12 cellular contexts compared by ENCODE assay signal in genomic region chr11:34613462-34614183, GRCh38. TPM values are rescaled to one million over a fixed set of nuclear protein-coding genes. Genes with fewer than 3 reads are reported as not detected.
DNase-seq lines count a peak whose midpoint lies in the region; ATAC-seq and TF ChIP-seq lines count a peak whose summit lies in the region.
"Had no signal": no experiment of that assay in that cellular context is flagged by ENCODE, and none has a peak within 500 bp of the region (broad histone marks: within the 10 kb centered on the region; RNA-seq: fewer than 3 reads in every experiment).

No MANE protein-coding gene starts in this region.

- no peaks in the 10 kb centered on the region for H3K27me3 ChIP-seq in ascending aorta
- no peaks in the 10 kb centered on the region for H3K27me3 ChIP-seq in mesendoderm (ENCODE audit: insufficient read depth, low read length, poor library complexity)

- H3K79me1 ChIP-seq in mesendoderm (ENCODE audit: low read length): no peaks in the 10 kb centered on the region

- H4K5ac ChIP-seq in mesendoderm (ENCODE audit: low read length): no peak overlapping the region

- no peak overlapping the region for H3K4ac ChIP-seq in mesendoderm (ENCODE audit: low read depth, low read length)

- H2BK120ac ChIP-seq in mesendoderm (ENCODE audit: low read depth, low read length): no peak overlapping the region

- no peaks in the 10 kb centered on the region for H3K9me3 ChIP-seq in ascending aorta

- H3K36me3 ChIP-seq in ascending aorta (no peaks in the 10 kb centered on the region), mesendoderm (ENCODE audit: control insufficient read depth, insufficient read depth, low read length) (no peaks in the 10 kb centered on the region)

- H3K56ac ChIP-seq in mesendoderm (ENCODE audit: low read length): no peak overlapping the region

- H3K27ac ChIP-seq in ascending aorta: no peak overlapping the region
- H3K27ac ChIP-seq in mesendoderm (ENCODE audit: low read depth, low read length): no peak overlapping the region
- H3K27ac ChIP-seq: KMS-11, SK-N-MC had no signal

- no peak overlapping the region for H2AK5ac ChIP-seq in mesendoderm (ENCODE audit: low read length)

- peak; percentile 91 for ATAC-seq in GM18517 (IDR thresholded peaks at IDR 0.05; ENCODE audit: unreplicated experiment)
- ATAC-seq in GM21367 (IDR thresholded peaks at IDR 0.05; ENCODE audit: unreplicated experiment): peak; percentile 81
- ATAC-seq in HG03354 (IDR thresholded peaks at IDR 0.05; ENCODE audit: poor library complexity, severe bottlenecking, unreplicated experiment): peak; percentile 84

- H3K18ac ChIP-seq in mesendoderm (ENCODE audit: low read length): no peak overlapping the region

- no CpG with 5 or more reads among the region's 2 CpGs for WGBS in mesendoderm (ENCODE audit: extremely low coverage, insufficient coverage, low lambda C conversion rate)
- 48 to 70% methylated on average over 2 of the region's 2 CpGs for WGBS in lower leg skin, 2 donors

- H3K4me3 ChIP-seq in ascending aorta: no peak overlapping the region
- H3K4me3 ChIP-seq in mesendoderm (ENCODE audit: low read length): no peak overlapping the region
- H3K4me3 ChIP-seq in lower leg skin (ENCODE audit: low read depth, poor library complexity, severe bottlenecking): no peak overlapping the region
- H3K4me3 ChIP-seq: SK-N-MC had no signal

- no peaks in the 10 kb centered on the region for H3K79me2 ChIP-seq in mesendoderm (ENCODE audit: control insufficient read depth, insufficient read depth, low read length)

- no peak overlapping the region for H2BK5ac ChIP-seq in mesendoderm (ENCODE audit: low read length)

- no peak overlapping the region for H3K9ac ChIP-seq in mesendoderm (ENCODE audit: low read length)
- H3K9ac ChIP-seq: KMS-11 had no signal

- H3K4me1 ChIP-seq in ascending aorta (no peaks in the 10 kb centered on the region), mesendoderm (ENCODE audit: control insufficient read depth, low read depth, low read length) (no peaks in the 10 kb centered on the region)

- no peak overlapping the region for H3K23ac ChIP-seq in mesendoderm (ENCODE audit: low read length)

- intact Hi-C loops in ascending aorta (cut with DNase I) (no loop called here), lower leg skin (cut with DNase I; ENCODE audit: low total_unique reads) (no loop called here)

- no peak overlapping the region for H4K8ac ChIP-seq in mesendoderm (ENCODE audit: low read depth, low read length)

- no peak overlapping the region for H2BK15ac ChIP-seq in mesendoderm (replicated peaks; ENCODE audit: low read depth)

- no peak for TF ChIP-seq POLR2A in lower leg skin (IDR thresholded peaks at IDR 0.05)

- TF ChIP-seq CTCF in ascending aorta (IDR thresholded peaks at IDR 0.05) (no peak), lower leg skin (IDR thresholded peaks at IDR 0.05) (no peak)

- H3K4me2 ChIP-seq in mesendoderm (ENCODE audit: low read length): no peak overlapping the region
- H3K4me2 ChIP-seq: KMS-11 had no signal

- DNase-seq in fibroblast of peridontal ligament (ENCODE audit: extremely low read depth): peak; percentile 22
- DNase-seq in ascending aorta (ENCODE audit: low spot score in 2 of 2): no peak
- no peak for DNase-seq in mesendoderm
- no peak for DNase-seq in stimulated activated CD8-positive, alpha-beta memory T cell treated with anti-CD3 and anti-CD28 coated beads, Interleukin-4, amount 100 ng/mL, for 48 hours
- DNase-seq in lower leg skin (ENCODE audit: low spot score in 2 of 2): no peak
- DNase-seq: activated naive CD8-positive, alpha-beta T cell treated with anti-CD3 and anti-CD28 coated beads, Interleukin-2, amount 10 ng/mL, durations not matched to agents 7 days and 5 days; stimulated activated CD4-positive, alpha-beta T cell treated with anti-CD3 and anti-CD28 coated beads, Interleukin-4, amount 100 ng/mL, for 24 hours had no signal

RNA-seq across cellular contexts. Expression of gene EHF, which starts 7.3 kb away (rescaled TPM):
- not detected for total RNA-seq in ascending aorta
- 0.06 TPM for polyA plus RNA-seq in mesendoderm (2013, experiment 1 of 2)
- polyA plus RNA-seq in mesendoderm (2013, experiment 2 of 2): not detected
- total RNA-seq in lower leg skin: 100 to 1,000 TPM in 2 of 4 donors, 10 to 100 TPM in 2; 58.2 to 130 (median 86.3) TPM
- total RNA-seq: activated naive CD8-positive, alpha-beta T cell treated with anti-CD3 and anti-CD28 coated beads, Interleukin-2, amount 10 ng/mL, durations not matched to agents 7 days and 5 days had no signal

Comparison
In these comparisons a context has a peak if more than half of its experiments do, and no peak if none do; other contexts are left out.
1. RNA of gene EHF, which starts 7.3 kb away (total RNA-seq): 58.2 to 130 TPM in lower leg skin; not detected in ascending aorta (single experiment); every median in the first group is over 10 times any median in the second.
2. Peak in every context shown above with its lines, with median percentiles within 50 percentile points of each other: ATAC-seq.